ENCODE assay signal across 24 cellular contexts in genomic region chr2:20186855-20187187, GRCh38. TPM values are rescaled to one million over a fixed set of nuclear protein-coding genes. Genes with fewer than 3 reads are reported as not detected.
DNase-seq lines count a peak whose midpoint lies in the region; ATAC-seq and TF ChIP-seq lines count a peak whose summit lies in the region.
"Had no signal": no experiment of that assay in that cellular context is flagged by ENCODE, and none has a peak within 500 bp of the region (broad histone marks: within the 10 kb centered on the region; RNA-seq: fewer than 3 reads in every experiment).

No MANE protein-coding gene starts in this region.

- TF ChIP-seq CTCF in heart right ventricle (IDR thresholded peaks at IDR 0.05), result no peak
- TF ChIP-seq CTCF in nephron progenitor cell (IDR thresholded peaks at IDR 0.05), result no peak

- peaks cover 56% of the 10 kb centered on the region for H3K4me1 Mint-ChIP-seq in dendritic cell treated with granulocyte-macrophage colony-stimulating factor and Interleukin-4, amounts not matched to agents 40 ng/mL and 50 ng/mL, for 4 days (ENCODE audit: low read depth)
- peaks cover 89% of the 10 kb centered on the region for H3K4me1 Mint-ChIP-seq in nephron progenitor cell
- H3K4me1 Mint-ChIP-seq: CD4-positive, CD25-positive, alpha-beta regulatory T cell had no signal

- 74 to 77% methylated on average over 4 of the region's 4 CpGs for WGBS in heart right ventricle, 2 donors

- H3K4me1 ChIP-seq in heart right ventricle, result peaks cover 0 to 19% (median 0%) of the 10 kb centered on the region in 9 donors

- no peaks in the 10 kb centered on the region for H3K27me3 ChIP-seq in heart right ventricle
- H3K27me3 ChIP-seq: esophagus squamous epithelium, SJCRH30, upper lobe of left lung had no signal

- H3K36me3 Mint-ChIP-seq in dendritic cell treated with granulocyte-macrophage colony-stimulating factor and Interleukin-4, amounts not matched to agents 40 ng/mL and 50 ng/mL, for 4 days (ENCODE audit: low read depth), result no peaks in the 10 kb centered on the region
- no peaks in the 10 kb centered on the region for H3K36me3 Mint-ChIP-seq in nephron progenitor cell (ENCODE audit: low read depth)
- H3K36me3 Mint-ChIP-seq: activated CD4-positive, alpha-beta memory T cell treated with anti-CD3 and anti-CD28 coated beads for 36 hours; CD4-positive, CD25-positive, alpha-beta regulatory T cell had no signal

- no peaks in the 10 kb centered on the region for H3K9me3 ChIP-seq in heart right ventricle
- H3K9me3 ChIP-seq: esophagus squamous epithelium, SJCRH30, upper lobe of left lung had no signal

- intact Hi-C loops in Right ventricle myocardium superior (cut with DNase I), result no loop called here
- intact Hi-C loops in heart right ventricle (cut with DNase I), result no loop called here
- intact Hi-C loops in dendritic cell treated with granulocyte-macrophage colony-stimulating factor and Interleukin-4, amounts not matched to agents 40 ng/mL and 50 ng/mL, for 4 days (cut with micrococcal nuclease), result no loop called here

- peaks cover 7% of the 10 kb centered on the region for H3K27me3 Mint-ChIP-seq in dendritic cell treated with granulocyte-macrophage colony-stimulating factor and Interleukin-4, amounts not matched to agents 40 ng/mL and 50 ng/mL, for 4 days
- peaks cover 6% of the 10 kb centered on the region for H3K27me3 Mint-ChIP-seq in nephron progenitor cell (ENCODE audit: low read depth, poor library complexity)
- H3K27me3 Mint-ChIP-seq: activated CD4-positive, alpha-beta memory T cell treated with anti-CD3 and anti-CD28 coated beads for 36 hours; CD4-positive, CD25-positive, alpha-beta regulatory T cell had no signal

- no peak overlapping the region for H3K4me3 Mint-ChIP-seq in dendritic cell treated with granulocyte-macrophage colony-stimulating factor and Interleukin-4, amounts not matched to agents 40 ng/mL and 50 ng/mL, for 4 days
- H3K4me3 Mint-ChIP-seq in nephron progenitor cell, result no peak overlapping the region
- H3K4me3 Mint-ChIP-seq: activated CD4-positive, alpha-beta memory T cell treated with anti-CD3 and anti-CD28 coated beads for 36 hours; CD4-positive, CD25-positive, alpha-beta regulatory T cell had no signal

- DNase-seq in Right ventricle myocardium superior (peak; percentile 20), heart right ventricle (no peak), nephron progenitor cell (no peak), retina (no peak), pons (ENCODE audit: low spot score) (no peak), NCI-H2196 (lab: John Stamatoyannopoulos, UW; ENCODE audit: unreplicated experiment) (no peak), RKO (ENCODE audit: low spot score) (no peak)
- DNase-seq: activated CD4-positive, alpha-beta memory T cell treated with anti-CD3 and anti-CD28 coated beads for 36 hours; activated T-cell treated with anti-CD3 and anti-CD28 coated beads for 4 hours; amniotic stem cell; CD4-positive, CD25-positive, alpha-beta regulatory T cell; central memory CD4-positive, alpha-beta T cell; DMS79; effector CD4-positive, alpha-beta T cell; esophagus squamous epithelium; NCI-H1105 treated with DMSO at 0.1 percent for 48 hours; NCI-H2107; NCI-H524 treated with DMSO at 0.1 percent for 48 hours; occipital lobe; SJCRH30; stimulated activated naive CD4-positive, alpha-beta T cell had no signal

- H3K9me3 Mint-ChIP-seq in dendritic cell treated with granulocyte-macrophage colony-stimulating factor and Interleukin-4, amounts not matched to agents 40 ng/mL and 50 ng/mL, for 4 days, result no peaks in the 10 kb centered on the region
- no peaks in the 10 kb centered on the region for H3K9me3 Mint-ChIP-seq in nephron progenitor cell
- H3K9me3 Mint-ChIP-seq: activated CD4-positive, alpha-beta memory T cell treated with anti-CD3 and anti-CD28 coated beads for 36 hours; CD4-positive, CD25-positive, alpha-beta regulatory T cell had no signal

- H3K4me3 ChIP-seq in heart right ventricle, result no peak overlapping the region
- H3K4me3 ChIP-seq: esophagus squamous epithelium, SJCRH30, upper lobe of left lung had no signal

- H3K27ac Mint-ChIP-seq in dendritic cell treated with granulocyte-macrophage colony-stimulating factor and Interleukin-4, amounts not matched to agents 40 ng/mL and 50 ng/mL, for 4 days, result peak overlapping the region; percentile 92
- peak overlapping the region; percentile 84 for H3K27ac Mint-ChIP-seq in nephron progenitor cell
- H3K27ac Mint-ChIP-seq: activated CD4-positive, alpha-beta memory T cell treated with anti-CD3 and anti-CD28 coated beads for 36 hours had no signal

- no peaks in the 10 kb centered on the region for H3K36me3 ChIP-seq in heart right ventricle
- H3K36me3 ChIP-seq: esophagus squamous epithelium, SJCRH30, upper lobe of left lung had no signal

- H3K27ac ChIP-seq in heart right ventricle, result no peak overlapping the region

- ATAC-seq in Right ventricle myocardium superior (ENCODE audit: poor library complexity) (no peak), heart right ventricle (no peak)

RNA-seq across cellular contexts. Expression of gene SDC1, which starts 38.1 kb away (rescaled TPM):
- total RNA-seq in Right ventricle myocardium superior (0.11 TPM), heart right ventricle (1 to 10 TPM in 2 of 10 donors, under 1 TPM in 6, not detected in 2; 0.27 to 2.1 (median 0.33) TPM)
- under 1 TPM; 0.30 to 0.44 TPM for polyA plus RNA-seq in heart right ventricle
- total RNA-seq: CD4-positive, CD25-positive, alpha-beta regulatory T cell; mononuclear cell had no signal
- polyA plus RNA-seq: CD4-positive, CD25-positive, alpha-beta regulatory T cell had no signal
